8 cellular contexts compared by ENCODE assay signal in the genomic region with DNA sequence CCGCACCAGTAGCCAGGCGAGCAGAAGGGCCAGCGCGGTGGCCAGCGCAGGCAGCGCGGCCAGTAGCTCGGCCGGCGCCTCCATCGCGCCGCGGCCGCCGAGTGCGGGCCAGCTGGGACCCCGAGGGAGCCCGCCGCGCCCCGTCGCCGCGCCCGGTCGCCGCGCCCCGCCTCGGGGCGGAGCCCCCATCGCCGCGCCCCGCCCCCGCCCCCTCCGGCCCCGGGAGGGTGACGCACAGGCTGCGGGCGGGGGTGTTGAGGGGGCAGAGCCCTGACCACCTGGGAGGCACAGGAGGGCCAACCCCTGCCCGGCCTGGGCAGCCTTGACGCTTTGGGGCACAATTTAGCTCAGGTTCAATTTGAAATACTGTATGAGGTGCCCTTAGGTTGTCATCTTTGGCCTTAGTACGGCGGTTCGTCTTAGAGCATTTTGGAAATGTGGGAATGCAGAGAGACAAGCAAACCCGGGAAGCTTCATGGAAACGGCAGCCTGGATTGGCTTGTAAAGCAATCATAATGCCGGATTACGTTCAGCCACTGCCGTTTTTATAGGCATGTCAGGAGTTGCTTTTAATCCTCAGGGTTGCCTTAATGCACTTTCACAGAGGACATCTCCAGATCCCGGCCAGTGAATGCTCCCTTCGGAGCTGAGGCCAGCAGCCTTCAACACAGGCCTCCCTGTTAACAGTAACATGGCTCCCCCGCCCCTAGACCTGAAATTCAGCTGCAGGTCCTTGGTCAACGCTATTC. TPM values are rescaled to one million over a fixed set of nuclear protein-coding genes. Genes with fewer than 3 reads are reported as not detected.
A peak's percentile ranks its signal among the peaks of the same experiment; 100 is the strongest.
DNase-seq lines count a peak whose midpoint lies in the region; ATAC-seq and TF ChIP-seq lines count a peak whose summit lies in the region.

A gene with protein sequence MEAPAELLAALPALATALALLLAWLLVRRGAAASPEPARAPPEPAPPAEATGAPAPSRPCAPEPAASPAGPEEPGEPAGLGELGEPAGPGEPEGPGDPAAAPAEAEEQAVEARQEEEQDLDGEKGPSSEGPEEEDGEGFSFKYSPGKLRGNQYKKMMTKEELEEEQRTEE (minus strand): TSS at position 103 of the 749 bp plus-strand sequence. CDS start 19 bp downstream, at position 84.

- H3K9me3 ChIP-seq in gastroesophageal sphincter (no peaks in the 10 kb centered on the region), thyroid gland (no peaks in the 10 kb centered on the region)

- POLR2A ChIA-PET in HEK293T (lab: Yijun Ruan, JAX): interaction anchor here (0.6 to 5.4 kb wide), 16 partner anchors 8 to 153 kb away, joined by 3 to 38 read pairs (median 6); partner anchors contain the start of genes JMJD6, METTL23, MFSD11 and SRSF2

- TF ChIP-seq CTCF in AG09309 (IDR thresholded peaks at IDR 0.05; ENCODE audit: control insufficient read depth, insufficient read depth, low read depth, low read length, missing control alignments) (no peak), gastroesophageal sphincter (IDR thresholded peaks at IDR 0.05) (no peak), neural crest cell (conservative IDR thresholded peaks at IDR 0.05) (no peak), thyroid gland (IDR thresholded peaks at IDR 0.05) (no peak)

- WGBS in gastroesophageal sphincter (ENCODE audit: low coverage in 1 of 2), 2 donors: 19% methylated on average over 5 of the region's 56 CpGs; no CpG with 5 or more reads in 1 of the 2 donors
- WGBS in thyroid gland, 2 donors: 14 to 16% methylated on average over 14 to 17 of the region's 56 CpGs

- peaks cover 3% of the 10 kb centered on the region for H3K27me3 Mint-ChIP-seq in neural crest cell (ENCODE audit: low read depth)

- H3K27me3 ChIP-seq in gastroesophageal sphincter: no peaks in the 10 kb centered on the region
- H3K27me3 ChIP-seq in thyroid gland: no peaks in the 10 kb centered on the region

- H3K4me1 ChIP-seq in gastroesophageal sphincter (peaks cover 6 to 82% (median 39%) of the 10 kb centered on the region in 3 donors), thyroid gland (peaks cover 30 to 51% of the 10 kb centered on the region in 2 donors)

- peaks cover 43% of the 10 kb centered on the region for H3K4me1 Mint-ChIP-seq in neural crest cell

- H3K9me3 Mint-ChIP-seq in neural crest cell: no peaks in the 10 kb centered on the region

- ATAC-seq in gastroesophageal sphincter (peak; percentile 70), HG02840 (IDR thresholded peaks at IDR 0.05; ENCODE audit: low FRiP score, unreplicated experiment) (no peak)

- no peak for TF ChIP-seq POLR2A in gastroesophageal sphincter (IDR thresholded peaks at IDR 0.05)
- TF ChIP-seq POLR2A in thyroid gland (IDR thresholded peaks at IDR 0.05): peak in 1 of 2 donors; percentile 30

- TF ChIP-seq EP300 in gastroesophageal sphincter (IDR thresholded peaks at IDR 0.05): no peak

- H3K27ac Mint-ChIP-seq in neural crest cell (ENCODE audit: unreplicated experiment): peak within 1 kb of the TSS; percentile 89

- DNase-seq in AG09309 (ENCODE audit: low read depth) (no peak), HEK293T (ENCODE audit: extremely low spot score) (peak; percentile 76), RPMI7951 (ENCODE audit: low read depth) (peak; percentile 68), neural crest cell (ENCODE audit: low read depth, low spot score) (no peak), thyroid gland (peak; percentile 82 to 83)
- DNase-seq in activated naive CD4-positive, alpha-beta T cell treated with anti-CD3 and anti-CD28 coated beads, Interleukin-2, amount 50 U/mL, for 16 hours: peak; percentile 58

- H3K36me3 ChIP-seq in gastroesophageal sphincter (peaks cover 0 to 32% of the 10 kb centered on the region in 2 donors), thyroid gland (peaks cover 0 to 7% of the 10 kb centered on the region in 2 donors)

- CTCF ChIA-PET in HEK293T (lab: Yijun Ruan, JAX): interaction anchor here (0.6 to 2.1 kb wide), 5 partner anchors 26 to 709 kb away, joined by 3 to 7 read pairs (median 3); no protein-coding TSS in a partner anchor

- H3K4me3 ChIP-seq in AG09309 (ENCODE audit: control insufficient read depth, low read depth, low read length) (peak within 1 kb of the TSS; percentile 84), gastroesophageal sphincter (peak within 1 kb of the TSS; percentile 73), thyroid gland (replicated peaks in 1 of 3) (peak within 1 kb of the TSS; percentile 21 to 47 (median 45))

- peak within 1 kb of the TSS; percentile 90 for H3K4me3 Mint-ChIP-seq in neural crest cell

- H3K36me3 Mint-ChIP-seq in neural crest cell (ENCODE audit: low read depth): no peaks in the 10 kb centered on the region

- H3K27ac ChIP-seq in gastroesophageal sphincter (peak within 1 kb of the TSS; percentile 95 to 98 (median 96)), thyroid gland (peak within 1 kb of the TSS; percentile 97 to 98 (median 98))

- intact Hi-C loops in thyroid gland (cut with DNase I): loop anchor here (10.0 kb wide), 2 partner anchors 86 to 156 kb away; no protein-coding TSS in a partner anchor

TF ChIP-seq in HEK293T, 16 proteins besides CTCF, POLR2A, EP300 and RAD21:
- no peak for TF ChIP-seq ZNF384 (IDR thresholded peaks at IDR 0.05)
- TF ChIP-seq SP1 (IDR thresholded peaks at IDR 0.05): no peak
- no peak for TF ChIP-seq CTBP1 (IDR thresholded peaks at IDR 0.05; ENCODE audit: borderline replicate concordance)
- no peak for TF ChIP-seq LEF1 (IDR thresholded peaks at IDR 0.05; ENCODE audit: borderline replicate concordance)
- TF ChIP-seq NFRKB (IDR thresholded peaks at IDR 0.05): no peak
- TF ChIP-seq SUZ12 (IDR thresholded peaks at IDR 0.05): no peak
- no peak for TF ChIP-seq FOXK2 (IDR thresholded peaks at IDR 0.05)
- TF ChIP-seq HDGF (IDR thresholded peaks at IDR 0.05; ENCODE audit: borderline replicate concordance): no peak
- no peak for TF ChIP-seq FOXM1 (IDR thresholded peaks at IDR 0.05; ENCODE audit: borderline replicate concordance)
- TF ChIP-seq ARNT (IDR thresholded peaks at IDR 0.05): no peak
- TF ChIP-seq PKNOX1 (IDR thresholded peaks at IDR 0.05): no peak

RNA-seq across cellular contexts. Expression of the gene that starts here (rescaled TPM):
- 59.6 and 59.9 TPM in 2 replicates for total RNA-seq in RPMI7951 (2014; rRNA removed; shearing (Covaris generic))
- total RNA-seq in gastroesophageal sphincter: 100 to 1,000 TPM; 333 to 451 (median 412) TPM
- total RNA-seq in neural crest cell: 46.1 and 54.0 TPM in 2 replicates
- total RNA-seq in thyroid gland: 100 to 1,000 TPM; 362 to 576 (median 421) TPM

Comparison
In these comparisons a context has a peak if more than half of its experiments do, and no peak if none do; other contexts are left out.
1. DNase-seq: peak in HEK293T (single experiment), RPMI7951 (single experiment), activated naive CD4-positive, alpha-beta T cell treated with anti-CD3 and anti-CD28 coated beads, Interleukin-2, amount 50 U/mL, for 16 hours (single experiment) and thyroid gland (2 of 2); none in AG09309 (single experiment) and neural crest cell (single experiment).
2. Peak in every context shown above with its lines, with median percentiles within 50 percentile points of each other: H3K4me3 ChIP-seq.